ENCODE assay signal across 1 cellular context in the genomic region with DNA sequence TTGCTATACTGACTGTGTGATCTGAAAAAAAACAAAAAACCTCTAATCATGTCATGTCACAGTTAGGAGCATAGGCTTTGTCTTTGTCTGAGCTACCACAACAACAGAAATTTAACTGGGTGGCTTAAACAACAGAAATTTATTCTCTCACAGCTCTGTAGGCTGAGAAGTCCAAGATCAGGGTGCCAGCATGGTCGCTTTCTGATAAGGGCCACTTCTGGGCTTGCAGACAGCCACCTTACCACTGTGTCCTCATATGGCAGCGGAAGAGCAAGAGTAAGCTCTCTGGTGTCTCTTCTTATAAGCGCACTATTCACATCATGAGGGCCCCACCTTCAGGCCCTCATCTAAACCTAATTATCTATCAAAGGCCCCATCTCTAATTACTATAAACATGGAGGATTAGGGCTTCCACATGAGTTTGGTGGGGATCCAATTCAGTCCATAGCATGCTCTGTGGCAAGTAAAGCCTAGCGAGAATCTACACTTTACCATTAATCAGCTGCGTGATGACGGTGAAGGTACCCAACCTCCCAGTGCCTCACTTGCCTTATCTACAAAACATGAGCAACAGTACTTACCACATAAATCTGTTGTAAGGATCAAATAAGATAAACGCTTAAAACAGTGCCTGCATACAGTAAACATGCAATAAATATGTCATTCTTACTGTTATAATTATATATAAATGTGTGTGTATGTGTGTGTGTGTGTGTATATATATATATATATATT.
TF ChIP-seq lines count a peak whose summit lies in the region.

No MANE protein-coding gene starts in this region.

TF ChIP-seq in endothelial cell of umbilical vein, 7 proteins besides CTCF, POLR2A, EP300 and RAD21 (continued from another document):
- no peak for TF ChIP-seq EZH2 (IDR thresholded peaks at IDR 0.05; ENCODE audit: borderline replicate concordance, low read depth, low read length, severe bottlenecking)
- TF ChIP-seq POLR2AphosphoS5 (IDR thresholded peaks at IDR 0.05; ENCODE audit: insufficient read depth, low read depth, low read length) = no peak
- TF ChIP-seq MYC (IDR thresholded peaks at IDR 0.05; ENCODE audit: low read depth, low read length) = no peak
- no peak for TF ChIP-seq FOS (IDR thresholded peaks at IDR 0.05; ENCODE audit: borderline replicate concordance, insufficient read depth, low read length)
TF ChIP-seq in endothelial cell of umbilical vein: peak in this region for 0.
